Comparison of ENCODE assay signal across 18 cellular contexts in the genomic region with DNA sequence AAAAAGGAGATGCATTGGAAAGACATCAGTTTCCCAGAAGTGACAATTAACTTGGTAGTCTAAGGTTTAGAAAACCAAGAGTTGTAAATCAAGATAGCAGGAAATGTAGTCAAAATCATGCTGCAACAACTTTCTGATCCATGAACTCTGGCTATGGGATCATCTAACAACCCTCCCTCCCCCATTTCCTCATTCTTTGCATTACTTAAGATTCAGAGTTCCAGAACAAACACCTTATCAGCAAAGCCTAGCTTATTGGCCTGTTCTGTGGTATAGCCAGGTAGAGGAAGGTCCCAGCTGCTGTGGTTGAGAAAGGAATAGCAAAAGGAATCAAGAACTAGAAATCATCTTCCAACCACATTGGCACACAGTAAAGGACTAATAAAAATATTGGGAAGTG.
DNase-seq lines count a peak whose midpoint lies in the region; ATAC-seq, FAIRE-seq and TF ChIP-seq lines count a peak whose summit lies in the region.
"Had no signal": no experiment of that assay in that cellular context is flagged by ENCODE, and none has a peak within 500 bp of the region (broad histone marks: within the 10 kb centered on the region; RNA-seq: fewer than 3 reads in every experiment).

No MANE protein-coding gene starts in this region.

- peak; percentile 42 for ATAC-seq in lung (ENCODE audit: insufficient read depth, low FRiP score)
- no peak for ATAC-seq in natural killer cell treated with Interleukin-12 subunit alpha and Interleukin-12 subunit beta and Interleukin-15 and Interleukin-18, amount 100 ng/mL, for 72 hours
- ATAC-seq: activated CD8-positive, alpha-beta T cell treated with anti-CD3 and anti-CD28 coated beads for 36 hours; heart right ventricle had no signal

- H3K27me3 Mint-ChIP-seq in natural killer cell treated with Interleukin-12 subunit alpha and Interleukin-12 subunit beta and Interleukin-15 and Interleukin-18, amount 100 ng/mL, for 72 hours, result no peaks in the 10 kb centered on the region
- H3K27me3 Mint-ChIP-seq: activated CD8-positive, alpha-beta T cell treated with anti-CD3 and anti-CD28 coated beads for 36 hours had no signal

- no peak overlapping the region for H3K4me3 Mint-ChIP-seq in natural killer cell treated with Interleukin-12 subunit alpha and Interleukin-12 subunit beta and Interleukin-15 and Interleukin-18, amount 100 ng/mL, for 72 hours
- H3K4me3 Mint-ChIP-seq: activated CD8-positive, alpha-beta T cell treated with anti-CD3 and anti-CD28 coated beads for 36 hours had no signal

- no peak overlapping the region for H3K27ac Mint-ChIP-seq in natural killer cell treated with Interleukin-12 subunit alpha and Interleukin-12 subunit beta and Interleukin-15 and Interleukin-18, amount 100 ng/mL, for 72 hours
- H3K27ac Mint-ChIP-seq: activated CD8-positive, alpha-beta T cell treated with anti-CD3 and anti-CD28 coated beads for 36 hours had no signal

- H3K4me3 ChIP-seq in ACC112 (ENCODE audit: low read depth, low read length), result peak overlapping the region; percentile 13; the same call in 1 of the 2 replicates
- no peak overlapping the region for H3K4me3 ChIP-seq in lung
- H3K4me3 ChIP-seq: cardiac muscle cell, heart right ventricle, SJCRH30, spleen had no signal

- 0 out of 2 replicates have a peak, but pooled peaks cover 4% of the 10 kb centered on the region for H3K36me3 ChIP-seq in ACC112 (ENCODE audit: insufficient read depth, low read length)
- no peaks in the 10 kb centered on the region for H3K36me3 ChIP-seq in lung (ENCODE audit: control insufficient read depth in 2 of 2, insufficient read depth in 2 of 2, low read length in 2 of 2)
- H3K36me3 ChIP-seq: cardiac muscle cell, heart right ventricle, SJCRH30, spleen had no signal

- peak; percentile 28 for DNase-seq in HTR-8/SVneo (ENCODE audit: insufficient read length, low spot score)
- peak; percentile 37 for DNase-seq in dermis blood vessel endothelial cell
- no peak for DNase-seq in lung (ENCODE audit: low spot score)
- DNase-seq in effector CD8-positive, alpha-beta T cell (lab: John Stamatoyannopoulos, UW), result no peak
- no peak for DNase-seq in stimulated activated naive CD4-positive, alpha-beta T cell treated with Interleukin-2 at 50 U/mL for 16 hours (lab: John Stamatoyannopoulos, UW)
- no peak for DNase-seq in natural killer cell treated with Interleukin-12 subunit alpha and Interleukin-12 subunit beta and Interleukin-15 and Interleukin-18, amount 100 ng/mL, for 72 hours (ENCODE audit: low spot score)
- no peak for DNase-seq in GM19239 (ENCODE audit: insufficient read length, low spot score)
- DNase-seq: activated CD8-positive, alpha-beta T cell treated with anti-CD3 and anti-CD28 coated beads for 36 hours; activated effector memory CD4-positive, alpha-beta T cell treated with anti-CD3 and anti-CD28 coated beads, Interleukin-2, amount 50 U/mL, for 16 hours; heart right ventricle; NCI-H2081; NCI-H82; SJCRH30; spleen had no signal

- TF ChIP-seq CTCF in lung (IDR thresholded peaks at IDR 0.05; ENCODE audit: control extremely low read depth, extremely low read depth), result no peak

- H3K27ac ChIP-seq in ACC112 (ENCODE audit: low read depth, low read length) (peak overlapping the region; percentile 95), lung (ENCODE audit: low read depth in 1 of 2, low read length in 1 of 2) (no peak overlapping the region)
- H3K27ac ChIP-seq: cardiac muscle cell, heart right ventricle, SJCRH30, spleen had no signal

- H2AFZ ChIP-seq in ACC112 (ENCODE audit: low read length, unreplicated experiment), result peak overlapping the region; percentile 42

- H3K9me3 ChIP-seq in lung (ENCODE audit: control insufficient read depth in 2 of 2, insufficient read depth in 1 of 2, low read length in 1 of 2), result no peaks in the 10 kb centered on the region
- H3K9me3 ChIP-seq: heart right ventricle, SJCRH30, spleen had no signal

- peaks cover 4% of the 10 kb centered on the region for H3K36me3 Mint-ChIP-seq in natural killer cell treated with Interleukin-12 subunit alpha and Interleukin-12 subunit beta and Interleukin-15 and Interleukin-18, amount 100 ng/mL, for 72 hours

- H3K79me2 ChIP-seq in ACC112 (ENCODE audit: control insufficient read depth, insufficient read depth, low read length, unreplicated experiment), result no peaks in the 10 kb centered on the region

- H3K9me3 Mint-ChIP-seq in natural killer cell treated with Interleukin-12 subunit alpha and Interleukin-12 subunit beta and Interleukin-15 and Interleukin-18, amount 100 ng/mL, for 72 hours, result peaks cover 21% of the 10 kb centered on the region

- H3K27me3 ChIP-seq in ACC112 (ENCODE audit: insufficient read depth, low read length), result no peaks in the 10 kb centered on the region
- no peaks in the 10 kb centered on the region for H3K27me3 ChIP-seq in lung (ENCODE audit: control insufficient read depth, insufficient read depth)
- H3K27me3 ChIP-seq: cardiac muscle cell, heart right ventricle, SJCRH30, spleen had no signal

- FAIRE-seq in HTR-8/SVneo (lab: Jason Lieb, UNC) (peak; percentile 82), GM19239 (lab: Jason Lieb, UNC) (no peak)
- FAIRE-seq: endometrium, TTC549 had no signal

- H3K4me1 Mint-ChIP-seq in natural killer cell treated with Interleukin-12 subunit alpha and Interleukin-12 subunit beta and Interleukin-15 and Interleukin-18, amount 100 ng/mL, for 72 hours (ENCODE audit: low read depth in 2 of 2), result peaks cover 0 to 6% of the 10 kb centered on the region in 2 donors

- H3K4me1 ChIP-seq in ACC112 (ENCODE audit: control insufficient read depth, insufficient read depth, low read length, unreplicated experiment), result peaks cover 51% of the 10 kb centered on the region
- no peaks in the 10 kb centered on the region for H3K4me1 ChIP-seq in lung (ENCODE audit: control insufficient read depth in 2 of 2, insufficient read depth in 2 of 2, low read length in 2 of 2)
- H3K4me1 ChIP-seq: heart right ventricle, spleen had no signal

Comparison
In these comparisons a context has a peak if more than half of its experiments do, and no peak if none do; other contexts are left out.
1. DNase-seq: peak in HTR-8/SVneo (single experiment) and dermis blood vessel endothelial cell (single experiment); none in lung (single experiment), effector CD8-positive, alpha-beta T cell (single experiment), stimulated activated naive CD4-positive, alpha-beta T cell treated with Interleukin-2 at 50 U/mL for 16 hours (single experiment), natural killer cell treated with Interleukin-12 subunit alpha and Interleukin-12 subunit beta and Interleukin-15 and Interleukin-18, amount 100 ng/mL, for 72 hours (single experiment) and GM19239 (single experiment).